Comparison of ENCODE assay signal across 11 cellular contexts in genomic region chr16:57184113-57184512, GRCh38. TPM values are rescaled to one million over a fixed set of nuclear protein-coding genes. Genes with fewer than 3 reads are reported as not detected.
DNase-seq lines count a peak whose midpoint lies in the region; ATAC-seq and TF ChIP-seq lines count a peak whose summit lies in the region.
"Had no signal": no experiment of that assay in that cellular context is flagged by ENCODE, and none has a peak within 500 bp of the region (broad histone marks: within the 10 kb centered on the region; RNA-seq: fewer than 3 reads in every experiment).

No MANE protein-coding gene starts in this region.

- H3K27me3 ChIP-seq in Caco-2 (replicated peaks; ENCODE audit: control insufficient read depth, insufficient read depth, low read length) (no peaks in the 10 kb centered on the region), HUES6 (ENCODE audit: control insufficient read depth, insufficient read depth, low read length) (no peaks in the 10 kb centered on the region), MG63 (no peaks in the 10 kb centered on the region)

- H3K36me3 Mint-ChIP-seq in Caco-2 (ENCODE audit: insufficient read depth, unreplicated experiment) = peaks cover 32% of the 10 kb centered on the region
- peaks cover 13% of the 10 kb centered on the region for H3K36me3 Mint-ChIP-seq in activated naive CD8-positive, alpha-beta T cell treated with anti-CD3 and anti-CD28 coated beads, Interleukin-2, amount 50 U/mL, for 24 hours (ENCODE audit: low read depth)
- H3K36me3 Mint-ChIP-seq in natural killer cell = no peaks in the 10 kb centered on the region

- no peaks in the 10 kb centered on the region for H3K9me3 Mint-ChIP-seq in Caco-2 (ENCODE audit: unreplicated experiment)
- H3K9me3 Mint-ChIP-seq in activated naive CD8-positive, alpha-beta T cell treated with anti-CD3 and anti-CD28 coated beads, Interleukin-2, amount 50 U/mL, for 24 hours = no peaks in the 10 kb centered on the region
- H3K9me3 Mint-ChIP-seq in natural killer cell = no peaks in the 10 kb centered on the region

- ATAC-seq in activated naive CD8-positive, alpha-beta T cell treated with anti-CD3 and anti-CD28 coated beads, Interleukin-2, amount 50 U/mL, for 24 hours = no peak
- ATAC-seq in natural killer cell = no peak

- no peak overlapping the region for H3K27ac Mint-ChIP-seq in Caco-2 (ENCODE audit: unreplicated experiment)
- H3K27ac Mint-ChIP-seq in activated naive CD8-positive, alpha-beta T cell treated with anti-CD3 and anti-CD28 coated beads, Interleukin-2, amount 50 U/mL, for 24 hours = peak overlapping the region; percentile 5
- H3K27ac Mint-ChIP-seq in natural killer cell = peak overlapping the region; percentile 98 to 99

- BruUV-seq in Caco-2 (replicated peaks; lab: Mats Ljungman, UMichigan) = no TSS peak

- H3K36me3 ChIP-seq in Caco-2 (ENCODE audit: control insufficient read depth, insufficient read depth, low read length) = no peaks in the 10 kb centered on the region
- no peaks in the 10 kb centered on the region for H3K36me3 ChIP-seq in HUES6 (ENCODE audit: control insufficient read depth, insufficient read depth, low read length)
- H3K36me3 ChIP-seq in MG63 = peaks cover 14% of the 10 kb centered on the region

- H3K4me3 ChIP-seq in Caco-2 (ENCODE audit: low read depth, low read length) (no peak overlapping the region; the same call in 1 of the 2 replicates), HUES6 (ENCODE audit: low read depth, low read length) (peak overlapping the region; percentile 95; the same call in 1 of the 2 replicates), MG63 (no peak overlapping the region; the same call in 1 of the 2 replicates)

- no peak overlapping the region for H3K27ac ChIP-seq in HUES6 (ENCODE audit: low read depth, low read length)

- POLR2A ChIA-PET in Caco-2 (lab: Charles Lee) = no interaction called here

- no peaks in the 10 kb centered on the region for H3K27me3 Mint-ChIP-seq in Caco-2 (ENCODE audit: insufficient read depth, unreplicated experiment)
- peaks cover 2% of the 10 kb centered on the region for H3K27me3 Mint-ChIP-seq in activated naive CD8-positive, alpha-beta T cell treated with anti-CD3 and anti-CD28 coated beads, Interleukin-2, amount 50 U/mL, for 24 hours
- no peaks in the 10 kb centered on the region for H3K27me3 Mint-ChIP-seq in natural killer cell (ENCODE audit: low read depth in 2 of 2)

- CTCF ChIA-PET in Caco-2 (lab: Charles Lee) = no interaction called here

- H3K4me1 ChIP-seq in Caco-2 = peaks cover 14% of the 10 kb centered on the region
- H3K4me1 ChIP-seq in HUES6 (ENCODE audit: control insufficient read depth, insufficient read depth, low read length) = peaks cover 23% of the 10 kb centered on the region

- H3K4me1 Mint-ChIP-seq in Caco-2 (ENCODE audit: low read depth, unreplicated experiment) (peaks cover 30% of the 10 kb centered on the region), natural killer cell (peaks cover 47 to 52% of the 10 kb centered on the region in 2 donors)
- H3K4me1 Mint-ChIP-seq in activated naive CD8-positive, alpha-beta T cell treated with anti-CD3 and anti-CD28 coated beads, Interleukin-2, amount 50 U/mL, for 24 hours = peaks cover 40% of the 10 kb centered on the region

- peak overlapping the region; percentile 99 for H3K4me3 Mint-ChIP-seq in Caco-2 (ENCODE audit: unreplicated experiment)
- H3K4me3 Mint-ChIP-seq in activated naive CD8-positive, alpha-beta T cell treated with anti-CD3 and anti-CD28 coated beads, Interleukin-2, amount 50 U/mL, for 24 hours = peak overlapping the region; percentile 95
- peak overlapping the region; percentile 100 for H3K4me3 Mint-ChIP-seq in natural killer cell

- no peak overlapping the region for H3K9ac ChIP-seq in HUES6 (ENCODE audit: low read length)

- DNase-seq in Caco-2 (no peak), natural killer cell (no peak), MG63 (no peak), epidermal melanocyte (ENCODE audit: insufficient read length, low spot score) (no peak), DMS 273 (lab: John Stamatoyannopoulos, UW; ENCODE audit: unreplicated experiment) (no peak)
- no peak for DNase-seq in activated naive CD8-positive, alpha-beta T cell treated with anti-CD3 and anti-CD28 coated beads, Interleukin-2, amount 50 U/mL, for 24 hours
- no peak for DNase-seq in stimulated activated CD4-positive, alpha-beta T cell treated with anti-CD3 and anti-CD28 coated beads, Interleukin-2, amount 100 ng/mL, for 24 hours
- DNase-seq: effector memory CD4-positive, alpha-beta T cell; hypothalamus; KG1 had no signal

- no peak for TF ChIP-seq CTCF in Caco-2 (IDR thresholded peaks at IDR 0.05; ENCODE audit: insufficient read depth in 1 of 2, low read depth in 1 of 2, low read length in 1 of 2, severe bottlenecking in 1 of 2, unreplicated experiment in 1 of 2)
- TF ChIP-seq CTCF in natural killer cell (IDR thresholded peaks at IDR 0.05) = no peak

- intact Hi-C loops in Caco-2 (cut with micrococcal nuclease; ENCODE audit: unreplicated experiment) = no loop called here
- intact Hi-C loops in natural killer cell (cut with micrococcal nuclease) = no loop called here

- H3K9me3 ChIP-seq in Caco-2 = no peaks in the 10 kb centered on the region
- no peaks in the 10 kb centered on the region for H3K9me3 ChIP-seq in HUES6 (ENCODE audit: control insufficient read depth, insufficient read depth, low read depth, low read length)
- H3K9me3 ChIP-seq in MG63 = peaks cover 15% of the 10 kb centered on the region

RNA-seq across cellular contexts. Expression of gene PSME3IP1, which starts 1.7 kb away (rescaled TPM):
- total RNA-seq in Caco-2 (2022) (141 and 143 TPM in 2 replicates), natural killer cell (100 to 1,000 TPM; 129 to 148 (median 133) TPM)
- 164 and 294 TPM in 2 replicates for total RNA-seq in MG63 (2014; rRNA removed; shearing (Covaris generic); ENCODE audit: low replicate concordance)

RNA-seq across cellular contexts. Expression of gene RSPRY1, which starts 2.0 kb away (rescaled TPM):
- 56.7 and 57.7 TPM in 2 replicates for total RNA-seq in Caco-2 (2022)
- total RNA-seq in natural killer cell = 10 to 100 TPM; 22.6 to 26.6 (median 23.4) TPM
- 72.1 and 106 TPM in 2 replicates for total RNA-seq in MG63 (2014; rRNA removed; shearing (Covaris generic); ENCODE audit: low replicate concordance)
